In the genomic region with DNA sequence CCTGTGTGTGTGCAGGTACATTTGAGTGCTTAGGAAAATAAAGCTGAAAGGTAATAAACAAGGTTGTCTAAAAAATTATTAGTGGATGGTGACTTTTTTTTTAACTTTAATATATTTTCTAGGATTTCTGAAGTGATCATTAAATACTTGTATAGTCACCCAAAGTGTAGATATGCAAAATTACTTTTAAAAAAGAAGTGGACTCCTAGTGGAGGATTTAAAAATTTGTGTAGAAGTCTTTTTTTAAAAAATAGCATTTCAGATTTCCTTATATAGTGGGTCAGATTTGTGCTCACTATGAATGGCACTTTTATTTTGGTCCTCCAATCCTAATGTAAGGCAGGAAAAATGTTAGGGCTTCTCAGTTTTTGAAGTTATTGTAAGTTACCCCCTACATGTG, we compare ENCODE assay signal across 14 cellular contexts.
"Had no signal": no experiment of that assay in that cellular context is flagged by ENCODE, and none has a peak within 500 bp of the region (broad histone marks: within the 10 kb centered on the region; RNA-seq: fewer than 3 reads in every experiment).

No MANE protein-coding gene starts in this region.

- H3K27me3 Mint-ChIP-seq: activated CD8-positive, alpha-beta T cell treated with anti-CD3 and anti-CD28 coated beads for 36 hours; activated naive CD8-positive, alpha-beta T cell treated with anti-CD3 and anti-CD28 coated beads, Interleukin-2, amount 50 U/mL, for 24 hours had no signal

- H3K4me1 ChIP-seq: uterus had no signal

- H3K27ac ChIP-seq: ascending aorta, esophagus squamous epithelium, gastrocnemius medialis, neural progenitor cell, parathyroid adenoma, skin epidermis, uterus had no signal

- H3K4me2 ChIP-seq: neural progenitor cell had no signal

- H3K36me3 ChIP-seq: neural progenitor cell, uterus had no signal

- H3K9ac ChIP-seq: parathyroid adenoma had no signal

- H3K4me3 Mint-ChIP-seq: neural progenitor cell had no signal

- ATAC-seq: activated CD8-positive, alpha-beta T cell treated with anti-CD3 and anti-CD28 coated beads for 36 hours; activated naive CD8-positive, alpha-beta T cell treated with anti-CD3 and anti-CD28 coated beads, Interleukin-2, amount 50 U/mL, for 24 hours; activated T-cell treated with anti-CD3 and anti-CD28 coated beads, Interleukin-2, amount 50 U/mL, for 72 hours; gastrocnemius medialis had no signal

- DNase-seq: activated CD4-positive, alpha-beta T cell treated with anti-CD3 and anti-CD28 coated beads for 1 hour; activated CD8-positive, alpha-beta memory T cell treated with anti-CD3 and anti-CD28 coated beads, Interleukin-2, amount 50 U/mL, for 4 hours; activated CD8-positive, alpha-beta T cell treated with anti-CD3 and anti-CD28 coated beads for 36 hours; activated naive CD4-positive, alpha-beta T cell; activated naive CD8-positive, alpha-beta T cell treated with anti-CD3 and anti-CD28 coated beads, Interleukin-2, amount 50 U/mL, for 24 hours; activated T-cell treated with anti-CD3 and anti-CD28 coated beads, Interleukin-2, amount 50 U/mL, for 72 hours; esophagus squamous epithelium; gastrocnemius medialis; retina; uterus had no signal

- H3K9me3 Mint-ChIP-seq: activated CD8-positive, alpha-beta T cell treated with anti-CD3 and anti-CD28 coated beads for 36 hours; activated naive CD8-positive, alpha-beta T cell treated with anti-CD3 and anti-CD28 coated beads, Interleukin-2, amount 50 U/mL, for 24 hours; neural progenitor cell had no signal

- H3K27ac Mint-ChIP-seq: neural progenitor cell had no signal

- H3K27me3 ChIP-seq: ascending aorta, esophagus squamous epithelium, gastrocnemius medialis, neural progenitor cell, uterus had no signal

- H3K9me3 ChIP-seq: ascending aorta, esophagus squamous epithelium, gastrocnemius medialis, uterus had no signal

- H2AFZ ChIP-seq: neural progenitor cell, parathyroid adenoma had no signal

- H3K4me3 ChIP-seq: ascending aorta, esophagus squamous epithelium, gastrocnemius medialis, neural progenitor cell, skin epidermis, uterus had no signal
